ENCODE assay signal across 8 cellular contexts in genomic region chr4:146520894-146521542, GRCh38. TPM values are rescaled to one million over a fixed set of nuclear protein-coding genes. Genes with fewer than 3 reads are reported as not detected.
DNase-seq lines count a peak whose midpoint lies in the region; ATAC-seq and TF ChIP-seq lines count a peak whose summit lies in the region.

No MANE protein-coding gene starts in this region.

- H3K4me2 ChIP-seq in GM23338, result peak overlapping the region; percentile 96
- H3K4me2 ChIP-seq in KMS-11, result peak overlapping the region; percentile 77

- no peaks in the 10 kb centered on the region for H3F3A ChIP-seq in GM23338 (replicated peaks; ENCODE audit: low read depth)

- no peaks in the 10 kb centered on the region for H3K9me3 Mint-ChIP-seq in GM23338

- ATAC-seq in GM23338, result no peak
- peak; percentile 61 to 77 (median 74) for ATAC-seq in right lobe of liver

- H4K20me1 ChIP-seq in GM23338 (replicated peaks; ENCODE audit: insufficient read depth) (no peaks in the 10 kb centered on the region), KMS-11 (ENCODE audit: insufficient read depth) (no peaks in the 10 kb centered on the region)

- H3K4me1 Mint-ChIP-seq in GM23338, result peaks cover 5% of the 10 kb centered on the region; the same call in 1 of the 3 replicates

- H3K9ac ChIP-seq in KMS-11, result peak overlapping the region; percentile 99

- H3K4me3 ChIP-seq in GM23338 (peak overlapping the region; percentile 98), KMS-11 (IDR thresholded peaks at IDR 0.05; ENCODE audit: insufficient read depth, low read depth, low read length) (peak overlapping the region; percentile 8), right lobe of liver (peak overlapping the region; percentile 68 to 88 (median 82)), tibial artery (peak overlapping the region; percentile 92 to 95)

- H3K36me3 Mint-ChIP-seq in GM23338 (ENCODE audit: low read depth), result no peaks in the 10 kb centered on the region

- H3K36me3 ChIP-seq in GM23338 (ENCODE audit: insufficient read depth), result no peaks in the 10 kb centered on the region
- H3K36me3 ChIP-seq in KMS-11 (ENCODE audit: insufficient read depth), result no peaks in the 10 kb centered on the region; the same call in 1 of the 2 replicates
- peaks cover 0 to 2% (median 0%) of the 10 kb centered on the region in 4 donors for H3K36me3 ChIP-seq in right lobe of liver
- no peaks in the 10 kb centered on the region for H3K36me3 ChIP-seq in tibial artery

- H3K27me3 Mint-ChIP-seq in GM23338 (ENCODE audit: insufficient read depth, low read depth, poor library complexity), result no peaks in the 10 kb centered on the region

- peak; percentile 23 for DNase-seq in NCI-H82 (lab: John Stamatoyannopoulos, UW)
- no peak for DNase-seq in NCI-H82 treated with DMSO at 0.1 percent for 48 hours (lab: John Stamatoyannopoulos, UW; ENCODE audit: unreplicated experiment)
- DNase-seq in GM23338 (ENCODE audit: low spot score), result peak; percentile 7
- DNase-seq in SKM-1 treated with dmso at 0.1 percent for 144 hours (lab: John Stamatoyannopoulos, UW; ENCODE audit: unreplicated experiment), result peak; percentile 51
- DNase-seq in dermis microvascular lymphatic vessel endothelial cell (ENCODE audit: low read depth in 2 of 2), result peak; percentile 61 to 91
- DNase-seq in right lobe of liver, result peak in 2 of 3 donors; percentile 46 to 49
- no peak for DNase-seq in tibial artery

- no peaks in the 10 kb centered on the region for H3K9me2 ChIP-seq in GM23338 (ENCODE audit: insufficient read depth)

- peak; percentile 73 for TF ChIP-seq POLR2A in right lobe of liver (IDR thresholded peaks at IDR 0.05)

- no peak overlapping the region for H3K27ac Mint-ChIP-seq in GM23338

- H3K27ac ChIP-seq in GM23338 (ENCODE audit: low read depth), result no peak overlapping the region
- H3K27ac ChIP-seq in KMS-11, result peak overlapping the region; percentile 96
- peak overlapping the region; percentile 79 to 89 (median 83) for H3K27ac ChIP-seq in right lobe of liver
- peak overlapping the region; percentile 68 to 79 for H3K27ac ChIP-seq in tibial artery

- H3K9me3 ChIP-seq in right lobe of liver, result no peaks in the 10 kb centered on the region
- H3K9me3 ChIP-seq in tibial artery, result no peaks in the 10 kb centered on the region

- H3K4me1 ChIP-seq in GM23338 (ENCODE audit: insufficient read depth), result peaks cover 7% of the 10 kb centered on the region; the same call in 1 of the 2 replicates
- peaks cover 26% of the 10 kb centered on the region for H3K4me1 ChIP-seq in KMS-11 (ENCODE audit: low read depth, poor library complexity, severe bottlenecking)
- H3K4me1 ChIP-seq in right lobe of liver, result peaks cover 0 to 10% (median 4%) of the 10 kb centered on the region in 4 donors
- peaks cover 0 to 26% (median 1%) of the 10 kb centered on the region in 4 donors for H3K4me1 ChIP-seq in tibial artery

- intact Hi-C loops in right lobe of liver (cut with DNase I), result no loop called here
- intact Hi-C loops in tibial artery (cut with DNase I; ENCODE audit: low total_unique reads), result no loop called here

- TF ChIP-seq CTCF in GM23338 (conservative IDR thresholded peaks at IDR 0.05; ENCODE audit: low read depth in 2 of 2) (no peak), KMS-11 (conservative IDR thresholded peaks at IDR 0.05; ENCODE audit: low read depth, low read length) (no peak), right lobe of liver (IDR thresholded peaks at IDR 0.05) (no peak), tibial artery (IDR thresholded peaks at IDR 0.05) (no peak)

- no peak overlapping the region for H3K4me3 Mint-ChIP-seq in GM23338

- peaks cover 51% of the 10 kb centered on the region for H3K27me3 ChIP-seq in GM23338 (ENCODE audit: insufficient read depth)
- H3K27me3 ChIP-seq in KMS-11 (ENCODE audit: insufficient read depth, low read depth), result no peaks in the 10 kb centered on the region
- H3K27me3 ChIP-seq in right lobe of liver, result no peaks in the 10 kb centered on the region
- no peaks in the 10 kb centered on the region for H3K27me3 ChIP-seq in tibial artery

- WGBS in right lobe of liver (ENCODE audit: insufficient coverage, low coverage, low lambda C conversion rate, missing lambda C conversion rate), result under 1% methylated on average over 12 of the region's 12 CpGs

- H3K79me2 ChIP-seq in GM23338 (replicated peaks; ENCODE audit: insufficient read depth) (no peaks in the 10 kb centered on the region), KMS-11 (ENCODE audit: insufficient read depth, low read depth) (peaks cover 48% of the 10 kb centered on the region)

- H2AFZ ChIP-seq in GM23338 (peak overlapping the region; percentile 99), KMS-11 (ENCODE audit: low read depth) (peak overlapping the region; percentile 78)

TF ChIP-seq in GM23338, 12 proteins besides CTCF, POLR2A, EP300 and RAD21:
- TF ChIP-seq ZNF331 (CRISPR knock-in tag; IDR thresholded peaks at IDR 0.05; ENCODE audit: low read depth), result no peak
- no peak for TF ChIP-seq ZNF114 (CRISPR knock-in tag; IDR thresholded peaks at IDR 0.05)
- TF ChIP-seq EZH2phosphoT487 (IDR thresholded peaks at IDR 0.05; ENCODE audit: unreplicated experiment), result no peak
- TF ChIP-seq ETS1 (IDR thresholded peaks at IDR 0.05), result no peak
- TF ChIP-seq POLR2AphosphoS5 (IDR thresholded peaks at IDR 0.05; ENCODE audit: low read depth), result no peak
- TF ChIP-seq STAT1 (IDR thresholded peaks at IDR 0.05; ENCODE audit: unreplicated experiment), result no peak
- TF ChIP-seq JUNB (IDR thresholded peaks at IDR 0.05; ENCODE audit: unreplicated experiment), result no peak

RNA-seq across cellular contexts. Expression of gene SLC10A7, which starts 0.7 kb away (rescaled TPM):
- 2.3 and 4.3 TPM in 2 replicates for total RNA-seq in GM23338 (2014; rRNA removed; shearing (Covaris generic))
- 0.81 and 1.2 TPM in 2 replicates for polyA plus RNA-seq in GM23338 (2016; fragmentation: Nextera tagmentation; extraction: Ambion mirVana)
- total RNA-seq in dermis microvascular lymphatic vessel endothelial cell (6.5 and 8.7 TPM in 2 replicates), right lobe of liver (10 to 100 TPM in 3 of 6 experiments, 1 to 10 TPM in 3; 6.3 to 13.5 (median 9.5) TPM)

Comparison
In these comparisons a context has a peak if more than half of its experiments do, and no peak if none do; other contexts are left out.
1. DNase-seq: peak in NCI-H82 (single experiment), GM23338 (single experiment), SKM-1 treated with dmso at 0.1 percent for 144 hours (single experiment), dermis microvascular lymphatic vessel endothelial cell (2 of 2) and right lobe of liver (2 of 3); none in NCI-H82 treated with DMSO at 0.1 percent for 48 hours (single experiment) and tibial artery (0 of 2).
2. H3K4me3 ChIP-seq: peak in every context shown above with its lines; median percentile 98 in GM23338; 94 in tibial artery; 82 in right lobe of liver; 8 in KMS-11.